ENCODE assay signal across 8 cellular contexts in the genomic region with DNA sequence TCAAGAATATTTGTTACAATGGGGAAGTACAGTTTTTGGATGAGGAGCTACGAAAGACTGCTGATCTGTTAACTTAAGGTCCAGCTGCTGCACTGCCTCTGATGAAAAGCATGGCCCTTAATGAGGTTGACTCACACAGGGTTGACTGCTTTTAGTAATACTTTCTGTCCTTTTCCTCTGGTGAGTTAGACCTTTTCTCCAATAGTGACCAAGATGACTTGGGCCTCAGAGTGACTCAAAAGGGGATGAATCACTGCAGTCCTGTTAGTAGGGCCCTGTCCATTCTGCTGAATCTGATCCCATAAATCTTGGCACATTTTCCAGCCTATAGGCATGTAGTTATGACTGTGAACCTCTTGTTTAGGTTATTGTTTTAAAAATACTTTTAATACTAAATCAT. TPM values are rescaled to one million over a fixed set of nuclear protein-coding genes. Genes with fewer than 3 reads are reported as not detected.
DNase-seq lines count a peak whose midpoint lies in the region; ATAC-seq and TF ChIP-seq lines count a peak whose summit lies in the region.

No MANE protein-coding gene starts in this region.

- H3K4me3 ChIP-seq in fibroblast of pulmonary artery (replicated peaks; ENCODE audit: low read depth, low read length): no peak overlapping the region

- DNase-seq in GM03348 (ENCODE audit: low spot score) (peak; percentile 60), RWPE1 (ENCODE audit: low spot score) (peak; percentile 80), fibroblast of pulmonary artery (ENCODE audit: low read depth) (peak; percentile 82), renal cortical epithelial cell (ENCODE audit: low read depth) (peak; percentile 97), NCI-H345 treated with DMSO at 0.1 percent for 48 hours (lab: John Stamatoyannopoulos, UW; ENCODE audit: unreplicated experiment) (no peak)
- no peak for DNase-seq in activated CD4-positive, CD25-positive, alpha-beta regulatory T cell treated with anti-CD3 and anti-CD28 coated beads, Interleukin-2, amount 50 U/mL, for 72 hours

- POLR2A ChIA-PET in RWPE1 (lab: Yijun Ruan, JAX; ENCODE audit: low non-redundant PET): no interaction called here

- no peak for ATAC-seq in GM19452 (IDR thresholded peaks at IDR 0.05; ENCODE audit: unreplicated experiment)
- no peak for ATAC-seq in GM21717 (IDR thresholded peaks at IDR 0.05; ENCODE audit: unreplicated experiment)

- H3K27ac ChIP-seq in RWPE1: no peak overlapping the region

- CTCF ChIA-PET in RWPE1 (lab: Yijun Ruan, JAX): interaction anchor here (0.6 kb wide), 1 partner anchor 485 kb away, joined by 3 read pairs; no protein-coding TSS in a partner anchor

- TF ChIP-seq CTCF in RWPE1 (conservative IDR thresholded peaks at IDR 0.05; ENCODE audit: low read depth): no peak
- no peak for TF ChIP-seq CTCF in fibroblast of pulmonary artery (IDR thresholded peaks at IDR 0.05; ENCODE audit: low read length, missing control alignments)

RNA-seq across cellular contexts. Expression of a gene that starts 2.7 kb away (rescaled TPM):
- 2.8 and 13.5 TPM in 2 replicates for total RNA-seq in renal cortical epithelial cell

Comparison
In these comparisons a context has a peak if more than half of its experiments do, and no peak if none do; other contexts are left out.
1. DNase-seq: peak in GM03348 (single experiment), RWPE1 (single experiment), fibroblast of pulmonary artery (single experiment) and renal cortical epithelial cell (single experiment); none in NCI-H345 treated with DMSO at 0.1 percent for 48 hours (single experiment) and activated CD4-positive, CD25-positive, alpha-beta regulatory T cell treated with anti-CD3 and anti-CD28 coated beads, Interleukin-2, amount 50 U/mL, for 72 hours (single experiment).